In the genomic region with DNA sequence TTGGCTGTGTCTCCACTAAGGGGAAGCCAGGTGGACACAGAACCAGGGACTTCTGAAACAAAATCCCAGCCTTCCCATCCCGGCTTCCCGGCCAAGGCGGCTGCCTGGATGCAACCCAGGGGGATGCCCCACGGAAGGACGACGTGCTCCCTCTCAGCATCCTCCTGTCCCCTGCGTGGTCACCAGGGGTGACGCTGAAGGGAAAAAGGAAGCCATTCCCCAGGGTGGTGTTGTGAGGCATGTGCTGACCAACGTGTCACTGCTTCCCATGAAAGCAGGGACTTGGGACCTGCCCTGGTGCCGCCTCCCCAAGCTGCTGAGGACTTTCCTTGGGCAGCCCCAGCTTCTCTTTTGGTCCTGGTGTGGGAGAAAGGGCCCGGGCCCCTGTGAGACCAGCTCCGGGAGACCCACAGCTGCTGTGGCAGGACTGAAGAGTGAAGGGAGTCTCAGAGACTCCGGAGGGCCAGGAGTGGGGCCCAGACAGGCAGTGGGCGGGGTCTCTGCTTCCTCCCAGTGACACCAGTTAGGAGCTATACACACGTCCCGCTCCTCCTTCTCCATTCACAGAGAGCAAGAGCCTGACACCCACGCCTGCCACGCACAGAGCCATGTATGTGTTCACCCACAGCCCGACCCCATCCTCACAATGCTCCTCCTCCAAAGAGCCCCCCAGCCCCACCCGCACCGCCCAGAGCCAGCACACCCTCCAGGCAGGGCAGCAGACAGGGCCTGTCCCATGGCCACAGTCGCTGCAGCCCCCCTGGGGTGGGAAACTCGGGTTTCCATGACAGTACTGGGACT, we compare ENCODE assay signal across 8 cellular contexts.
DNase-seq lines count a peak whose midpoint lies in the region; FAIRE-seq and TF ChIP-seq lines count a peak whose summit lies in the region.
"Had no signal": no experiment of that assay in that cellular context is flagged by ENCODE, and none has a peak within 500 bp of the region (broad histone marks: within the 10 kb centered on the region; RNA-seq: fewer than 3 reads in every experiment).

No MANE protein-coding gene starts in this region.

- peaks cover 43% of the 10 kb centered on the region for H3K27me3 ChIP-seq in HUES64 (ENCODE audit: insufficient read depth, low read length)
- peaks cover 7 to 9% of the 10 kb centered on the region in 2 donors for H3K27me3 ChIP-seq in right atrium auricular region
- peaks cover 20 to 23% (median 21%) of the 10 kb centered on the region in 3 donors for H3K27me3 ChIP-seq in skeletal muscle tissue (ENCODE audit: control insufficient read depth in 3 of 3, insufficient read depth in 3 of 3, low read length in 3 of 3)

- H3K4me3 ChIP-seq in HUES64 (ENCODE audit: low read length), result peak overlapping the region; percentile 63
- peak overlapping the region; percentile 41 to 62 for H3K4me3 ChIP-seq in right atrium auricular region
- H3K4me3 ChIP-seq in skeletal muscle tissue (ENCODE audit: low read length in 3 of 3), result no peak overlapping the region

- no peaks in the 10 kb centered on the region for H3K4me1 ChIP-seq in HUES64 (ENCODE audit: insufficient read depth, low read length)
- peaks cover 0 to 22% of the 10 kb centered on the region in 2 donors for H3K4me1 ChIP-seq in right atrium auricular region
- H3K4me1 ChIP-seq in skeletal muscle tissue (ENCODE audit: control insufficient read depth in 3 of 3, insufficient read depth in 3 of 3, low read length in 3 of 3), result peaks cover 19 to 33% (median 25%) of the 10 kb centered on the region in 3 donors

- no peak for TF ChIP-seq CTCF in right atrium auricular region (IDR thresholded peaks at IDR 0.05)
- TF ChIP-seq CTCF in D721Med (IDR thresholded peaks at IDR 0.05; ENCODE audit: insufficient read depth, missing control alignments), result no peak

- WGBS in HUES64, result 61% methylated on average over 23 of the region's 23 CpGs

- DNase-seq in UCSD-AML1 (lab: John Stamatoyannopoulos, UW; ENCODE audit: unreplicated experiment) (peak; percentile 60), right atrium auricular region (ENCODE audit: low spot score) (no peak), NCI-H748 treated with DMSO at 0.1 percent for 48 hours (lab: John Stamatoyannopoulos, UW) (no peak), D721Med (ENCODE audit: insufficient read length, low spot score) (no peak), amniotic stem cell (lab: John Stamatoyannopoulos, UW) (no peak)
- DNase-seq: NCI-H1417 had no signal

- H3K9ac ChIP-seq in HUES64 (ENCODE audit: low read depth, low read length) (no peak overlapping the region), skeletal muscle tissue (ENCODE audit: low read depth in 1 of 3, low read length in 3 of 3) (peak overlapping the region in 2 of 3 donors; percentile 16 to 64)

- H3K27ac ChIP-seq in HUES64 (ENCODE audit: low read depth, low read length) (no peak overlapping the region), right atrium auricular region (peak overlapping the region; percentile 64 to 70), skeletal muscle tissue (ENCODE audit: low read depth, low read length) (no peak overlapping the region)

- no peaks in the 10 kb centered on the region for H3K36me3 ChIP-seq in HUES64 (ENCODE audit: insufficient read depth, low read length)
- H3K36me3 ChIP-seq in right atrium auricular region, result no peaks in the 10 kb centered on the region
- H3K36me3 ChIP-seq in skeletal muscle tissue (ENCODE audit: control insufficient read depth in 3 of 3, insufficient read depth in 3 of 3, low read length in 3 of 3), result no peaks in the 10 kb centered on the region

- no peak for FAIRE-seq in D721Med (lab: Jason Lieb, UNC)

- H3K9me3 ChIP-seq in HUES64 (ENCODE audit: insufficient read depth, low read depth, low read length) (peaks cover 7% of the 10 kb centered on the region; the same call in 1 of the 2 replicates), right atrium auricular region (peaks cover 0 to 8% of the 10 kb centered on the region in 2 donors), skeletal muscle tissue (ENCODE audit: control insufficient read depth in 3 of 3, low read length in 3 of 3) (peaks cover 0 to 7% (median 3%) of the 10 kb centered on the region in 3 donors)

Comparison
In these comparisons a context has a peak if more than half of its experiments do, and no peak if none do; other contexts are left out.
1. H3K27ac ChIP-seq: peak in right atrium auricular region (2 of 2); none in HUES64 (single experiment) and skeletal muscle tissue (single experiment).
2. H3K4me3 ChIP-seq: peak in HUES64 (single experiment) and right atrium auricular region (2 of 2); none in skeletal muscle tissue (0 of 3).